16 cellular contexts compared by ENCODE assay signal in genomic region chr20:63394069-63394468, GRCh38. TPM values are rescaled to one million over a fixed set of nuclear protein-coding genes. Genes with fewer than 3 reads are reported as not detected.
DNase-seq lines count a peak whose midpoint lies in the region; ATAC-seq, FAIRE-seq and TF ChIP-seq lines count a peak whose summit lies in the region.
"Had no signal": no experiment of that assay in that cellular context is flagged by ENCODE, and none has a peak within 500 bp of the region (broad histone marks: within the 10 kb centered on the region; RNA-seq: fewer than 3 reads in every experiment).

No MANE protein-coding gene starts in this region.

- H3K79me2 ChIP-seq in HepG2 (ENCODE audit: insufficient read depth, low read length): no peaks in the 10 kb centered on the region

- intact Hi-C loops in HepG2 (cut with micrococcal nuclease; ENCODE audit: unreplicated experiment): no loop called here

- peaks cover 4% of the 10 kb centered on the region; the same call in 1 of the 2 replicates for H3K9me3 ChIP-seq in HUES48 (ENCODE audit: control insufficient read depth, insufficient read depth, low read length)
- H3K9me3 ChIP-seq in adipocyte (ENCODE audit: control insufficient read depth, low read length): peaks cover 27% of the 10 kb centered on the region
- H3K9me3 ChIP-seq in HepG2 (ENCODE audit: low read length): no peaks in the 10 kb centered on the region
- no peaks in the 10 kb centered on the region for H3K9me3 ChIP-seq in Peyer's patch

- 20% methylated on average over 10 of the region's 14 CpGs for WGBS in HepG2 (ENCODE audit: low lambda C conversion rate)

- POLR2A ChIA-PET in HepG2 (lab: Yijun Ruan, JAX): no interaction called here

- TF ChIP-seq CTCF in HepG2 (CRISPR knock-in tag; IDR thresholded peaks at IDR 0.05): no peak
- no peak for TF ChIP-seq CTCF in Peyer's patch (IDR thresholded peaks at IDR 0.05)

- ATAC-seq in HepG2 (no peak), GM18907 (IDR thresholded peaks at IDR 0.05; ENCODE audit: unreplicated experiment) (no peak)

- no peaks in the 10 kb centered on the region for H3K36me3 ChIP-seq in HUES48 (ENCODE audit: control insufficient read depth, insufficient read depth, low read length)
- H3K36me3 ChIP-seq in adipocyte (ENCODE audit: control insufficient read depth, insufficient read depth, low read length, severe bottlenecking): no peaks in the 10 kb centered on the region
- no peaks in the 10 kb centered on the region for H3K36me3 ChIP-seq in HepG2 (replicated peaks in 1 of 2; ENCODE audit: control insufficient read depth in 1 of 2, insufficient read depth in 2 of 2, low read length in 2 of 2)
- no peaks in the 10 kb centered on the region for H3K36me3 ChIP-seq in Peyer's patch

- no peak for FAIRE-seq in HepG2 (lab: Jason Lieb, UNC)

- H3K4me1 ChIP-seq in HUES48 (ENCODE audit: control insufficient read depth, insufficient read depth, low read length) (peaks cover 15% of the 10 kb centered on the region), adipocyte (ENCODE audit: control insufficient read depth, insufficient read depth, low read length) (no peaks in the 10 kb centered on the region), HepG2 (ENCODE audit: insufficient read depth, low read length) (no peaks in the 10 kb centered on the region), Peyer's patch (no peaks in the 10 kb centered on the region)
- H3K4me1 ChIP-seq: Caco-2 had no signal

- BruUV-seq in HepG2 (replicated peaks; lab: Mats Ljungman, UMichigan): no TSS peak

- TF ChIP-seq EP300 in HepG2 (IDR thresholded peaks at IDR 0.05; ENCODE audit: low read depth in 2 of 2, low read length in 2 of 2) (no peak), HepG2 (CRISPR knock-in tag; IDR thresholded peaks at IDR 0.05; ENCODE audit: borderline replicate concordance) (no peak)

- H3K4me2 ChIP-seq in HepG2 (ENCODE audit: low read depth, low read length): no peak overlapping the region

- DNase-seq in A172 (ENCODE audit: low spot score): peak; percentile 23
- peak; percentile 3 for DNase-seq in adipocyte (ENCODE audit: low read depth)
- peak; percentile 70 for DNase-seq in iPS-NIHi11 (ENCODE audit: low spot score)
- DNase-seq in HepG2 (ENCODE audit: low spot score): no peak
- DNase-seq in Peyer's patch: no peak
- DNase-seq in NCI-H2081 treated with DMSO at 0.1 percent for 48 hours (lab: John Stamatoyannopoulos, UW): no peak
- DNase-seq: activated CD4-positive, alpha-beta T cell treated with anti-CD3 and anti-CD28 coated beads, Interleukin-2, amount 50 U/mL, for 4 hours; amniotic stem cell; Caco-2; dermis blood vessel endothelial cell; T-helper 9 cell had no signal

- no peak for TF ChIP-seq RAD21 in HepG2 (CRISPR knock-in tag; IDR thresholded peaks at IDR 0.05)

- in situ Hi-C loops in HepG2 (cut with HindIII; ENCODE audit: extremely low pct_ligation_motif_present, low pct_unique_long_range_greater_than_20kb): no loop called here

- no peaks in the 10 kb centered on the region for H3K27me3 ChIP-seq in HUES48 (ENCODE audit: control insufficient read depth, insufficient read depth, low read length)
- H3K27me3 ChIP-seq in adipocyte (replicated peaks; ENCODE audit: control insufficient read depth, insufficient read depth, low read length): peaks cover 15% of the 10 kb centered on the region
- peaks cover 36 to 74% of the 10 kb centered on the region in 2 experiments for H3K27me3 ChIP-seq in HepG2 (ENCODE audit: control insufficient read depth in 1 of 2, insufficient read depth in 2 of 2, low read length in 2 of 2)
- H3K27me3 ChIP-seq in Peyer's patch: no peaks in the 10 kb centered on the region

- TF ChIP-seq POLR2A in HepG2 (IDR thresholded peaks at IDR 0.05; ENCODE audit: insufficient read depth in 1 of 2, low read depth in 2 of 2, low read length in 2 of 2) (no peak), Peyer's patch (IDR thresholded peaks at IDR 0.05) (no peak)

- CTCF ChIA-PET in HepG2 (lab: Yijun Ruan, JAX; ENCODE audit: low intra/inter-chr PET ratio, low total read pairs): no interaction called here

- H2AFZ ChIP-seq in HepG2 (ENCODE audit: low read length): no peak overlapping the region

- H4K20me1 ChIP-seq in HepG2 (ENCODE audit: insufficient read depth, low read length): peaks cover 4% of the 10 kb centered on the region; the same call in 1 of the 2 replicates

- H3K9ac ChIP-seq in HUES48 (ENCODE audit: low read depth, low read length): no peak overlapping the region
- no peak overlapping the region for H3K9ac ChIP-seq in adipocyte (ENCODE audit: low read length)
- H3K9ac ChIP-seq in HepG2 (ENCODE audit: insufficient read depth, low read depth, low read length): no peak overlapping the region

- peak overlapping the region; percentile 70 for H3K27ac ChIP-seq in HUES48 (ENCODE audit: low read depth, low read length)
- H3K27ac ChIP-seq in HepG2 (ENCODE audit: extremely low read length, insufficient read depth, low read length): no peak overlapping the region
- H3K27ac ChIP-seq in Peyer's patch: no peak overlapping the region
- H3K27ac ChIP-seq: RWPE1 had no signal

- H3K4me3 ChIP-seq in HUES48 (ENCODE audit: low read depth, low read length) (no peak overlapping the region; the same call in 1 of the 2 replicates), adipocyte (ENCODE audit: low read length) (no peak overlapping the region), HepG2 (replicated peaks in 1 of 3; ENCODE audit: insufficient read depth in 1 of 3, low read depth in 2 of 3, low read length in 3 of 3) (no peak overlapping the region), Peyer's patch (no peak overlapping the region)

TF ChIP-seq in HepG2, 621 proteins besides CTCF, POLR2A, EP300 and RAD21 (continues in another document):
- TF ChIP-seq SMAD1 (CRISPR knock-in tag; IDR thresholded peaks at IDR 0.05; ENCODE audit: borderline replicate concordance, low read depth): no peak
- no peak for TF ChIP-seq ZNF567 (CRISPR knock-in tag; IDR thresholded peaks at IDR 0.05; ENCODE audit: borderline replicate concordance)
- TF ChIP-seq RELA (CRISPR knock-in tag; IDR thresholded peaks at IDR 0.05): no peak
- no peak for TF ChIP-seq PATZ1 (CRISPR knock-in tag; IDR thresholded peaks at IDR 0.05)
- TF ChIP-seq FOSL2 (CRISPR knock-in tag; IDR thresholded peaks at IDR 0.05): no peak

RNA-seq across cellular contexts. Expression of gene CHRNA4, which starts 32.9 kb away (rescaled TPM):
- total RNA-seq in A172 (2014; rRNA removed; shearing (Covaris generic)): 0.03 and 0.07 TPM in 2 replicates
- not detected in 2 replicates for total RNA-seq in HepG2 (2016; rRNA removed; fragmentation: Illumina TruSeq; extraction: Trizol)
- not detected in 2 replicates for total RNA-seq in HepG2 (2016; cell fraction: cytosol; rRNA removed; fragmentation: Illumina TruSeq; extraction: Trizol; ENCODE audit: low read depth)
- not detected in 2 replicates for total RNA-seq in HepG2 (2016; cell fraction: insoluble cytoplasmic fraction; rRNA removed; fragmentation: Illumina TruSeq; extraction: Trizol)
- not detected in 2 replicates for total RNA-seq in HepG2 (2016; cell fraction: membrane; rRNA removed; fragmentation: Illumina TruSeq; extraction: Trizol)
- total RNA-seq in HepG2 (2016; cell fraction: nucleus; rRNA removed; fragmentation: Illumina TruSeq; extraction: Trizol): not detected in 2 replicates
- polyA plus RNA-seq in HepG2 (2011; rRNA removed): not detected in 2 replicates
- polyA plus RNA-seq in HepG2 (2011; cell fraction: cytosol; rRNA removed): 0.06 TPM in 1 of 2 replicates, not detected in the other
- polyA plus RNA-seq in HepG2 (2011; cell fraction: nucleus; rRNA removed): 0.10 and 0.14 TPM in 2 replicates
- 0.11 TPM in 1 of 2 replicates, not detected in the other for polyA plus RNA-seq in HepG2 (2012)
- not detected in 2 replicates for polyA plus RNA-seq in HepG2 (2016; cell fraction: cytosol; fragmentation: Illumina TruSeq; extraction: Trizol; ENCODE audit: low read depth)
- polyA plus RNA-seq in HepG2 (2016; cell fraction: insoluble cytoplasmic fraction; fragmentation: Illumina TruSeq; extraction: Trizol; ENCODE audit: low read depth): not detected in 2 replicates
- polyA plus RNA-seq in HepG2 (2016; cell fraction: membrane; fragmentation: Illumina TruSeq; extraction: Trizol; ENCODE audit: low read depth): not detected in 2 replicates
- polyA plus RNA-seq in HepG2 (2016; cell fraction: nucleus; fragmentation: Illumina TruSeq; extraction: Trizol; ENCODE audit: insufficient read depth, low read depth): not detected in 2 replicates
- polyA minus RNA-seq in HepG2 (2011; rRNA and poly(A)+ RNA removed; ENCODE audit: low replicate concordance): not detected in 2 replicates
- not detected in 2 replicates for polyA minus RNA-seq in HepG2 (2011; cell fraction: cytosol; rRNA and poly(A)+ RNA removed)
- not detected in 2 replicates for polyA minus RNA-seq in HepG2 (2011; cell fraction: nucleus; rRNA and poly(A)+ RNA removed)
- total RNA-seq in Peyer's patch: not detected
- total RNA-seq: dermis blood vessel endothelial cell, osteocyte, subcutaneous adipose tissue had no signal

Comparison
In these comparisons a context has a peak if more than half of its experiments do, and no peak if none do; other contexts are left out.
1. DNase-seq: peak in A172 (single experiment), adipocyte (single experiment) and iPS-NIHi11 (single experiment); none in HepG2 (single experiment), Peyer's patch (0 of 3) and NCI-H2081 treated with DMSO at 0.1 percent for 48 hours (single experiment).